In the genomic region with DNA sequence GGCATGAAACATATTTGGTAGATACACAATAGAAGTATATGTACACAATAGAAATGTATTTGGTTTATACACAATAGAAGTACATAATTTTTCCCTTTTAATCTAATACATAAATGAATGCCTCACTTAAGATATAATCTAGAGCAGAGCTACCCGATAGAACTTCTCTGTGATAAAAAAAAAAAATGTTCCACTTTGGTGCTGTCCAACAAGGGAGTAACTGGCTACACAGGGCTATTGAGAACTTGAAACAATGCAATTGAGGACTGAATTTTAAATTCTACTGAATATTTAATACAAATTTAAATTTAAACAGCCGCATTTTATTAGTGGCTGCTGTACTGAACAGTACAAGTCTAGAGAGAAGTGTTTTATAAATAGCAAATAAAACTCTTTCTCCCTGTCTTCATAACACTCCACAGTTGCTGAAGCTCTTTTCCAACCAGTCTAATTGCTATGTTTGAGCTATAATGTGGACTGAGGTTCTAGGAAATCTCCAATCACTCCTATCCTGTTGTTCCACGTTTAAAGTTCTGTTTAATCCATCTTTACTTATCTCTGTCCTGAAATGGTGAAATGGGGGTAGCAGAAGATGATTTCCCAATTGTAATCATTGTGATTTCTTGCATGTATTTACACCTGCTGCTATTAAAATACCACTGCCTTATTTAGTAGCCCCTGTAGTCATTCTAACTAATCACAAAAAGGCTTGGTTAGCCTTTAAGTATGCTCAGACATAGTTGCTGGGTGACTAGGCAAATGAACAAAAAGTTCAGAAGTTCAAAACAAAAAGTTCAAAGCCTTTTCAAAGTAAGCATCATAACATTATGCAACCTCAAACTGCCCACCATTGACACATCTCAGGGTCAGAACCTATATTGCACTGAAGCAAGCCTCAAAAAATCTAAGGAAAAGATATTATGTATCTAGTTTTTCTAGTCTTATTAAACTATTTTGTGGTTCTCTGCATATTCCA, we compare ENCODE assay signal across 18 cellular contexts.
DNase-seq lines count a peak whose midpoint lies in the region; ATAC-seq, FAIRE-seq and TF ChIP-seq lines count a peak whose summit lies in the region.
"Had no signal": no experiment of that assay in that cellular context is flagged by ENCODE, and none has a peak within 500 bp of the region (broad histone marks: within the 10 kb centered on the region; RNA-seq: fewer than 3 reads in every experiment).

No MANE protein-coding gene starts in this region.

- WGBS in HepG2 (ENCODE audit: low lambda C conversion rate), result 34% methylated on average over 3 of the region's 3 CpGs

- POLR2A ChIA-PET in HepG2 (lab: Yijun Ruan, JAX), result no interaction called here

- TF ChIP-seq EP300 in HepG2 (IDR thresholded peaks at IDR 0.05; ENCODE audit: low read depth in 2 of 2, low read length in 2 of 2), result peak in 1 of 2 experiments; percentile 43; a peak in 1 of 4 replicates
- no peak for TF ChIP-seq EP300 in HepG2 (CRISPR knock-in tag; IDR thresholded peaks at IDR 0.05; ENCODE audit: borderline replicate concordance)

- CTCF ChIA-PET in HepG2 (lab: Yijun Ruan, JAX; ENCODE audit: low intra/inter-chr PET ratio, low total read pairs), result no interaction called here

- TF ChIP-seq CTCF in AG10803 (conservative IDR thresholded peaks at IDR 0.05; ENCODE audit: low read length) (no peak), choroid plexus epithelial cell (conservative IDR thresholded peaks at IDR 0.05; ENCODE audit: low read depth, low read length) (no peak), HepG2 (CRISPR knock-in tag; IDR thresholded peaks at IDR 0.05) (no peak), vagina (IDR thresholded peaks at IDR 0.05) (no peak)

- no peaks in the 10 kb centered on the region for H4K20me1 ChIP-seq in HepG2 (ENCODE audit: insufficient read depth, low read length)

- no peak overlapping the region for H2AFZ ChIP-seq in HepG2 (ENCODE audit: low read length)

- H3K9ac ChIP-seq in HepG2 (ENCODE audit: insufficient read depth, low read depth, low read length), result no peak overlapping the region

- FAIRE-seq in HepG2 (lab: Jason Lieb, UNC), result no peak

- peak; percentile 58 for DNase-seq in AG10803 (ENCODE audit: low read depth)
- peak; percentile 85 for DNase-seq in LHCN-M2 (ENCODE audit: low read depth)
- DNase-seq in choroid plexus epithelial cell (ENCODE audit: low read depth), result peak; percentile 90
- DNase-seq in HepG2 (ENCODE audit: low spot score), result peak; percentile 58
- DNase-seq in vagina (ENCODE audit: extremely low spot score in 2 of 2), result no peak
- no peak for DNase-seq in NCI-H2107 (lab: John Stamatoyannopoulos, UW)
- no peak for DNase-seq in KG1 (lab: John Stamatoyannopoulos, UW)
- DNase-seq in NCI-H2081 (lab: John Stamatoyannopoulos, UW), result no peak
- DNase-seq: CD8-positive, alpha-beta memory T cell; heart left ventricle; HFFc6; immature natural killer cell; mesendoderm; NCI-H1436 treated with DMSO at 0.1 percent for 48 hours; NCI-H345; right cardiac atrium; Right ventricle myocardium superior had no signal

- no peak overlapping the region for H3K4me2 ChIP-seq in HepG2 (ENCODE audit: low read depth, low read length)

- H3K4me1 ChIP-seq in HepG2 (ENCODE audit: insufficient read depth, low read length), result peaks cover 17% of the 10 kb centered on the region
- no peaks in the 10 kb centered on the region for H3K4me1 ChIP-seq in vagina
- H3K4me1 ChIP-seq: heart left ventricle had no signal

- TF ChIP-seq RAD21 in HepG2 (CRISPR knock-in tag; IDR thresholded peaks at IDR 0.05), result no peak

- in situ Hi-C loops in HepG2 (cut with HindIII; ENCODE audit: extremely low pct_ligation_motif_present, low pct_unique_long_range_greater_than_20kb), result no loop called here

- no peaks in the 10 kb centered on the region for H3K79me2 ChIP-seq in HepG2 (ENCODE audit: insufficient read depth, low read length)

- intact Hi-C loops in HepG2 (cut with micrococcal nuclease; ENCODE audit: unreplicated experiment) (no loop called here), vagina (cut with DNase I) (no loop called here)

- no TSS peak for BruUV-seq in HepG2 (replicated peaks; lab: Mats Ljungman, UMichigan)

- TF ChIP-seq POLR2A in HepG2 (IDR thresholded peaks at IDR 0.05; ENCODE audit: insufficient read depth in 1 of 2, low read depth in 2 of 2, low read length in 2 of 2) (no peak), vagina (IDR thresholded peaks at IDR 0.05) (no peak)

- no peak overlapping the region for H3K27ac ChIP-seq in HepG2 (ENCODE audit: extremely low read length, insufficient read depth, low read length)
- no peak overlapping the region for H3K27ac ChIP-seq in vagina
- H3K27ac ChIP-seq: heart left ventricle had no signal

- H3K27me3 ChIP-seq in HepG2 (ENCODE audit: control insufficient read depth in 1 of 2, insufficient read depth in 2 of 2, low read length in 2 of 2) (no peaks in the 10 kb centered on the region), vagina (no peaks in the 10 kb centered on the region)
- H3K27me3 ChIP-seq: heart left ventricle had no signal

- no peaks in the 10 kb centered on the region for H3K36me3 ChIP-seq in HepG2 (replicated peaks in 1 of 2; ENCODE audit: control insufficient read depth in 1 of 2, insufficient read depth in 2 of 2, low read length in 2 of 2)
- no peaks in the 10 kb centered on the region for H3K36me3 ChIP-seq in vagina
- H3K36me3 ChIP-seq: heart left ventricle had no signal

- H3K9me3 ChIP-seq in HepG2 (ENCODE audit: low read length) (no peaks in the 10 kb centered on the region), vagina (no peaks in the 10 kb centered on the region)

- ATAC-seq in HepG2, result peak; percentile 71
- ATAC-seq: heart left ventricle, right cardiac atrium, WTC11 had no signal

- H3K4me3 ChIP-seq in AG10803 (ENCODE audit: low read length), result no peak overlapping the region
- no peak overlapping the region for H3K4me3 ChIP-seq in choroid plexus epithelial cell (ENCODE audit: low read depth, low read length)
- H3K4me3 ChIP-seq in HepG2 (replicated peaks in 1 of 3; ENCODE audit: insufficient read depth in 1 of 3, low read depth in 2 of 3, low read length in 3 of 3), result no peak overlapping the region
- H3K4me3 ChIP-seq in vagina, result no peak overlapping the region
- H3K4me3 ChIP-seq: heart left ventricle had no signal

TF ChIP-seq in HepG2, 621 proteins besides CTCF, POLR2A, EP300 and RAD21 (continues in another document):
- peak; percentile 57 for TF ChIP-seq CEBPG (CRISPR knock-in tag; IDR thresholded peaks at IDR 0.05)
- peak; percentile 58; the same call in 1 of the 2 replicates for TF ChIP-seq RXRB (CRISPR knock-in tag; IDR thresholded peaks at IDR 0.05; ENCODE audit: borderline replicate concordance)
- peak; percentile 50; the same call in 1 of the 2 replicates for TF ChIP-seq BCL6 (CRISPR knock-in tag; IDR thresholded peaks at IDR 0.05)
- TF ChIP-seq RARA (CRISPR knock-in tag; IDR thresholded peaks at IDR 0.05), result peak; percentile 98
- TF ChIP-seq FOXP1 (IDR thresholded peaks at IDR 0.05), result no peak
- TF ChIP-seq FOXP1 (CRISPR knock-in tag; IDR thresholded peaks at IDR 0.05), result 0 out of 2 replicates have a peak, but pooled peaks have one; percentile 19
- TF ChIP-seq IRX3 (CRISPR knock-in tag; IDR thresholded peaks at IDR 0.05; ENCODE audit: borderline replicate concordance, low read depth), result no peak
- no peak for TF ChIP-seq HDAC1 (CRISPR knock-in tag; IDR thresholded peaks at IDR 0.05)
- TF ChIP-seq NCOR1 (IDR thresholded peaks at IDR 0.05; ENCODE audit: borderline replicate concordance, low read length), result peak; percentile 44; the same call in 1 of the 2 replicates
- peak; percentile 82 for TF ChIP-seq CEBPB (IDR thresholded peaks at IDR 0.05; ENCODE audit: borderline replicate concordance, low read depth, low read length)
- TF ChIP-seq ZNF644 (CRISPR knock-in tag; IDR thresholded peaks at IDR 0.05; ENCODE audit: low read depth), result peak; percentile 10; the same call in 1 of the 2 replicates
- no peak for TF ChIP-seq CREB1 (IDR thresholded peaks at IDR 0.05)
- peak; percentile 36; the same call in 1 of the 2 replicates for TF ChIP-seq CREB1 (CRISPR knock-in tag; IDR thresholded peaks at IDR 0.05)
- TF ChIP-seq, protein P1, sequence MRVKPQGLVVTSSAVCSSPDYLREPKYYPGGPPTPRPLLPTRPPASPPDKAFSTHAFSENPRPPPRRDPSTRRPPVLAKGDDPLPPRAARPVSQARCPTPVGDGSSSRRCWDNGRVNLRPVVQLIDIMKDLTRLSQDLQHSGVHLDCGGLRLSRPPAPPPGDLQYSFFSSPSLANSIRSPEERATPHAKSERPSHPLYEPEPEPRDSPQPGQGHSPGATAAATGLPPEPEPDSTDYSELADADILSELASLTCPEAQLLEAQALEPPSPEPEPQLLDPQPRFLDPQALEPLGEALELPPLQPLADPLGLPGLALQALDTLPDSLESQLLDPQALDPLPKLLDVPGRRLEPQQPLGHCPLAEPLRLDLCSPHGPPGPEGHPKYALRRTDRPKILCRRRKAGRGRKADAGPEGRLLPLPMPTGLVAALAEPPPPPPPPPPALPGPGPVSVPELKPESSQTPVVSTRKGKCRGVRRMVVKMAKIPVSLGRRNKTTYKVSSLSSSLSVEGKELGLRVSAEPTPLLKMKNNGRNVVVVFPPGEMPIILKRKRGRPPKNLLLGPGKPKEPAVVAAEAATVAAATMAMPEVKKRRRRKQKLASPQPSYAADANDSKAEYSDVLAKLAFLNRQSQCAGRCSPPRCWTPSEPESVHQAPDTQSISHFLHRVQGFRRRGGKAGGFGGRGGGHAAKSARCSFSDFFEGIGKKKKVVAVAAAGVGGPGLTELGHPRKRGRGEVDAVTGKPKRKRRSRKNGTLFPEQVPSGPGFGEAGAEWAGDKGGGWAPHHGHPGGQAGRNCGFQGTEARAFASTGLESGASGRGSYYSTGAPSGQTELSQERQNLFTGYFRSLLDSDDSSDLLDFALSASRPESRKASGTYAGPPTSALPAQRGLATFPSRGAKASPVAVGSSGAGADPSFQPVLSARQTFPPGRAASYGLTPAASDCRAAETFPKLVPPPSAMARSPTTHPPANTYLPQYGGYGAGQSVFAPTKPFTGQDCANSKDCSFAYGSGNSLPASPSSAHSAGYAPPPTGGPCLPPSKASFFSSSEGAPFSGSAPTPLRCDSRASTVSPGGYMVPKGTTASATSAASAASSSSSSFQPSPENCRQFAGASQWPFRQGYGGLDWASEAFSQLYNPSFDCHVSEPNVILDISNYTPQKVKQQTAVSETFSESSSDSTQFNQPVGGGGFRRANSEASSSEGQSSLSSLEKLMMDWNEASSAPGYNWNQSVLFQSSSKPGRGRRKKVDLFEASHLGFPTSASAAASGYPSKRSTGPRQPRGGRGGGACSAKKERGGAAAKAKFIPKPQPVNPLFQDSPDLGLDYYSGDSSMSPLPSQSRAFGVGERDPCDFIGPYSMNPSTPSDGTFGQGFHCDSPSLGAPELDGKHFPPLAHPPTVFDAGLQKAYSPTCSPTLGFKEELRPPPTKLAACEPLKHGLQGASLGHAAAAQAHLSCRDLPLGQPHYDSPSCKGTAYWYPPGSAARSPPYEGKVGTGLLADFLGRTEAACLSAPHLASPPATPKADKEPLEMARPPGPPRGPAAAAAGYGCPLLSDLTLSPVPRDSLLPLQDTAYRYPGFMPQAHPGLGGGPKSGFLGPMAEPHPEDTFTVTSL (CRISPR knock-in tag; IDR thresholded peaks at IDR 0.05; ENCODE audit: borderline replicate concordance), result peak; percentile 60; the same call in 1 of the 2 replicates

Comparison
In these comparisons a context has a peak if more than half of its experiments do, and no peak if none do; other contexts are left out.
1. DNase-seq: peak in AG10803 (single experiment), LHCN-M2 (single experiment), choroid plexus epithelial cell (single experiment) and HepG2 (single experiment); none in vagina (0 of 2), NCI-H2107 (single experiment), KG1 (single experiment) and NCI-H2081 (0 of 2).